In the genomic region with DNA sequence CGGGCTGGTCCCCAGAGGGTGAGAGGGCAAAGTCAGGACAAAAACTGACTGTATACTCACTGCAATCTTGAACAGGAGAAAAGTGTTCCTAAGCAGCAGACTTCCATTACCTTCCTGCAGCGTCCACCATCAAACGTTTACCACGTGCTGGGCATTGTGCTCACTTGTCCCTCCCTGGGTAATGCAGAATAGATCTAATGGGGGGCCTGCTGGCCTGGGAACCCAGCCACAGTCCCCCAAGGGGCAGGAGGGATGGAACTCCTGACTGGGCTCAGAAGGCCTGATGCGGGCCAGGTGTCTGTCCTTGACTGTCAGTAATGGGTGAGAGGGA, we compare ENCODE assay signal across 8 cellular contexts. TPM values are rescaled to one million over a fixed set of nuclear protein-coding genes. Genes with fewer than 3 reads are reported as not detected.
A peak's percentile ranks its signal among the peaks of the same experiment; 100 is the strongest.
DNase-seq lines count a peak whose midpoint lies in the region; ATAC-seq, FAIRE-seq and TF ChIP-seq lines count a peak whose summit lies in the region.

No MANE protein-coding gene starts in this region.

- DNase-seq in activated CD8-positive, alpha-beta memory T cell treated with anti-CD3 and anti-CD28 coated beads, Interleukin-2, amount 10 ng/mL, durations not matched to agents 7 days and 5 days: no peak
- no peak for DNase-seq in activated CD8-positive, alpha-beta memory T cell treated with anti-CD3 and anti-CD28 coated beads, Interleukin-2, amount 50 U/mL, for 4 hours
- DNase-seq in activated T-helper 1 cell treated with anti-CD3 and anti-CD28 coated beads, Interleukin-12 subunit alpha, Interleukin-12 subunit beta, Interleukin-2, Interleukin-4 antibody, amounts not matched to agents 30 ng/mL and 10 ng/mL and 1 ng/mL, durations not matched to agents 14 hours and 24 hours and 36 hours (ENCODE audit: low spot score): no peak
- DNase-seq in kidney (no peak), middle frontal gyrus (ENCODE audit: extremely low spot score, low spot score) (no peak), germinal center (ENCODE audit: low spot score) (no peak)

- H3K9me3 ChIP-seq in kidney (ENCODE audit: control insufficient read depth in 1 of 2, low read length in 2 of 2) (no peaks in the 10 kb centered on the region), thymus (ENCODE audit: control insufficient read depth) (no peaks in the 10 kb centered on the region)

- no peaks in the 10 kb centered on the region for H3K36me3 Mint-ChIP-seq in activated CD8-positive, alpha-beta memory T cell treated with anti-CD3 and anti-CD28 coated beads, Interleukin-2, amount 10 ng/mL, durations not matched to agents 7 days and 5 days
- no peaks in the 10 kb centered on the region for H3K36me3 Mint-ChIP-seq in activated T-helper 1 cell treated with anti-CD3 and anti-CD28 coated beads, Interleukin-12 subunit alpha, Interleukin-12 subunit beta, Interleukin-2, Interleukin-4 antibody, amounts not matched to agents 30 ng/mL and 10 ng/mL and 1 ng/mL, durations not matched to agents 14 hours and 24 hours and 36 hours (ENCODE audit: low read depth)

- peaks cover 0 to 7% of the 10 kb centered on the region in 2 donors for H3K4me1 ChIP-seq in kidney (ENCODE audit: control insufficient read depth in 1 of 2, insufficient read depth in 1 of 2, low read depth in 1 of 2, low read length in 2 of 2)
- peaks cover 2% of the 10 kb centered on the region for H3K4me1 ChIP-seq in thymus (ENCODE audit: control insufficient read depth, insufficient read depth, low read length)

- H3K27me3 ChIP-seq in thymus (ENCODE audit: control insufficient read depth, insufficient read depth): no peaks in the 10 kb centered on the region

- peaks cover 20% of the 10 kb centered on the region for H3K4me1 Mint-ChIP-seq in activated CD8-positive, alpha-beta memory T cell treated with anti-CD3 and anti-CD28 coated beads, Interleukin-2, amount 10 ng/mL, durations not matched to agents 7 days and 5 days
- peaks cover 21% of the 10 kb centered on the region for H3K4me1 Mint-ChIP-seq in activated T-helper 1 cell treated with anti-CD3 and anti-CD28 coated beads, Interleukin-12 subunit alpha, Interleukin-12 subunit beta, Interleukin-2, Interleukin-4 antibody, amounts not matched to agents 30 ng/mL and 10 ng/mL and 1 ng/mL, durations not matched to agents 14 hours and 24 hours and 36 hours (ENCODE audit: low read depth)

- peak overlapping the region; percentile 81 for H3K4me3 Mint-ChIP-seq in activated CD8-positive, alpha-beta memory T cell treated with anti-CD3 and anti-CD28 coated beads, Interleukin-2, amount 10 ng/mL, durations not matched to agents 7 days and 5 days
- peak overlapping the region; percentile 89 for H3K4me3 Mint-ChIP-seq in activated T-helper 1 cell treated with anti-CD3 and anti-CD28 coated beads, Interleukin-12 subunit alpha, Interleukin-12 subunit beta, Interleukin-2, Interleukin-4 antibody, amounts not matched to agents 30 ng/mL and 10 ng/mL and 1 ng/mL, durations not matched to agents 14 hours and 24 hours and 36 hours

- peak overlapping the region in 1 of 2 donors; percentile 87 for H3K27ac ChIP-seq in kidney (ENCODE audit: low read depth in 2 of 2, low read length in 2 of 2)
- H3K27ac ChIP-seq in thymus (ENCODE audit: low read depth): peak overlapping the region; percentile 99

- ATAC-seq in activated CD8-positive, alpha-beta memory T cell treated with anti-CD3 and anti-CD28 coated beads, Interleukin-2, amount 10 ng/mL, durations not matched to agents 7 days and 5 days: no peak
- ATAC-seq in GM18867 (IDR thresholded peaks at IDR 0.05; ENCODE audit: unreplicated experiment): no peak

- peak overlapping the region; percentile 93 for H3K27ac Mint-ChIP-seq in activated CD8-positive, alpha-beta memory T cell treated with anti-CD3 and anti-CD28 coated beads, Interleukin-2, amount 10 ng/mL, durations not matched to agents 7 days and 5 days
- peak overlapping the region; percentile 95 for H3K27ac Mint-ChIP-seq in activated T-helper 1 cell treated with anti-CD3 and anti-CD28 coated beads, Interleukin-12 subunit alpha, Interleukin-12 subunit beta, Interleukin-2, Interleukin-4 antibody, amounts not matched to agents 30 ng/mL and 10 ng/mL and 1 ng/mL, durations not matched to agents 14 hours and 24 hours and 36 hours

- no peaks in the 10 kb centered on the region for H3K9me3 Mint-ChIP-seq in activated CD8-positive, alpha-beta memory T cell treated with anti-CD3 and anti-CD28 coated beads, Interleukin-2, amount 10 ng/mL, durations not matched to agents 7 days and 5 days (ENCODE audit: low read depth)
- H3K9me3 Mint-ChIP-seq in activated T-helper 1 cell treated with anti-CD3 and anti-CD28 coated beads, Interleukin-12 subunit alpha, Interleukin-12 subunit beta, Interleukin-2, Interleukin-4 antibody, amounts not matched to agents 30 ng/mL and 10 ng/mL and 1 ng/mL, durations not matched to agents 14 hours and 24 hours and 36 hours: no peaks in the 10 kb centered on the region

- CTCF ChIA-PET in activated CD8-positive, alpha-beta memory T cell treated with anti-CD3 and anti-CD28 coated beads, Interleukin-2, amount 10 ng/mL, durations not matched to agents 7 days and 5 days (lab: Charles Lee): interaction anchor here (1.4 to 1.5 kb wide), 2 partner anchors 22 to 73 kb away, joined by 3 to 4 read pairs; no protein-coding TSS in a partner anchor

- H3K4me3 ChIP-seq in kidney (ENCODE audit: low read length in 2 of 2) (peak overlapping the region; percentile 93 to 97), thymus (ENCODE audit: low read length) (peak overlapping the region; percentile 53)

- no peak overlapping the region for H3K9ac ChIP-seq in kidney (ENCODE audit: low read length in 2 of 2)

- WGBS in thymus: 24% methylated on average over 5 of the region's 5 CpGs

- no peak for TF ChIP-seq CTCF in kidney (IDR thresholded peaks at IDR 0.05; ENCODE audit: borderline replicate concordance, extremely low read depth, insufficient read depth)

- H3K27me3 Mint-ChIP-seq in activated CD8-positive, alpha-beta memory T cell treated with anti-CD3 and anti-CD28 coated beads, Interleukin-2, amount 10 ng/mL, durations not matched to agents 7 days and 5 days: no peaks in the 10 kb centered on the region
- H3K27me3 Mint-ChIP-seq in activated T-helper 1 cell treated with anti-CD3 and anti-CD28 coated beads, Interleukin-12 subunit alpha, Interleukin-12 subunit beta, Interleukin-2, Interleukin-4 antibody, amounts not matched to agents 30 ng/mL and 10 ng/mL and 1 ng/mL, durations not matched to agents 14 hours and 24 hours and 36 hours (ENCODE audit: insufficient read depth): no peaks in the 10 kb centered on the region

- H3K36me3 ChIP-seq in kidney (ENCODE audit: control insufficient read depth in 1 of 2, insufficient read depth in 2 of 2, low read length in 2 of 2) (no peaks in the 10 kb centered on the region), thymus (ENCODE audit: control insufficient read depth, insufficient read depth) (no peaks in the 10 kb centered on the region)

- intact Hi-C loops in activated T-helper 1 cell treated with anti-CD3 and anti-CD28 coated beads, Interleukin-12 subunit alpha, Interleukin-12 subunit beta, Interleukin-2, Interleukin-4 antibody, amounts not matched to agents 30 ng/mL and 10 ng/mL and 1 ng/mL, durations not matched to agents 14 hours and 24 hours and 36 hours (cut with micrococcal nuclease): loop anchor here (1.0 to 5.0 kb wide), 6 partner anchors 98 to 1186 kb away; a partner anchor contains a TSS
- intact Hi-C loops in kidney (cut with DNase I): no loop called here

- FAIRE-seq in kidney (lab: Jason Lieb, UNC): no peak

RNA-seq across cellular contexts. Expression of a gene that starts 37.6 kb away (rescaled TPM):
- 10 to 100 TPM; 22.6 to 25.1 TPM for total RNA-seq in activated CD8-positive, alpha-beta memory T cell treated with anti-CD3 and anti-CD28 coated beads, Interleukin-2, amount 10 ng/mL, durations not matched to agents 7 days and 5 days
- 23.9 and 24.1 TPM in 2 replicates for total RNA-seq in activated T-helper 1 cell treated with anti-CD3 and anti-CD28 coated beads, Interleukin-12 subunit alpha, Interleukin-12 subunit beta, Interleukin-2, Interleukin-4 antibody, amounts not matched to agents 30 ng/mL and 10 ng/mL and 1 ng/mL, durations not matched to agents 14 hours and 24 hours and 36 hours
- 20.5 TPM for total RNA-seq in kidney
- polyA plus RNA-seq in kidney (ENCODE audit: insufficient read depth, low read depth, low replicate concordance) (9.9 TPM), thymus (14.8 TPM)

RNA-seq across cellular contexts. Expression of a gene that starts 52.6 kb away (rescaled TPM):
- total RNA-seq in activated CD8-positive, alpha-beta memory T cell treated with anti-CD3 and anti-CD28 coated beads, Interleukin-2, amount 10 ng/mL, durations not matched to agents 7 days and 5 days: under 1 TPM in 1 of 2 experiments, not detected in 1; 0.20 TPM
- not detected in 2 replicates for total RNA-seq in activated T-helper 1 cell treated with anti-CD3 and anti-CD28 coated beads, Interleukin-12 subunit alpha, Interleukin-12 subunit beta, Interleukin-2, Interleukin-4 antibody, amounts not matched to agents 30 ng/mL and 10 ng/mL and 1 ng/mL, durations not matched to agents 14 hours and 24 hours and 36 hours
- 5.4 TPM for total RNA-seq in kidney
- polyA plus RNA-seq in kidney (ENCODE audit: insufficient read depth, low read depth, low replicate concordance) (1.7 TPM), thymus (1.5 TPM)
